Comparison of ENCODE assay signal across 16 cellular contexts in the genomic region with DNA sequence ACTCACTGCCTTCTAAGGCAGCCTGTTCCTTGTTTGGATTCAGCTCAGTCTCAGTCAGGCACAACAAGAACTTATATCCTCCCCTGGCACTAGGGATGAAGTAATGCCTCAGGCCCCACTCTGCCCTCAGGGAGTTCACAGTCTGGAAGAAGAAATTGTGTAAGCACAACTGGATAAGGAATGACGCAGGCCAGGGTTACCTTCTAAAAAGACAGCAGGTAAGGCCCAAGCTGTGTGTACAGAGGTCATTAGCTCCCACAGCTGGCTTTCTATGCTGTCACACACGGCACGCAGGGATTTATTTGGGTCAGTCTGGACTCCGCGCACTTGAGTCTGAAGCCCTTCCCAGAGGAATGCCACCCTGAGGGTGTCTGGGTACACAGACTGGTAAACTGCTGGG.
DNase-seq lines count a peak whose midpoint lies in the region; ATAC-seq and TF ChIP-seq lines count a peak whose summit lies in the region.
"Had no signal": no experiment of that assay in that cellular context is flagged by ENCODE, and none has a peak within 500 bp of the region (broad histone marks: within the 10 kb centered on the region; RNA-seq: fewer than 3 reads in every experiment).

No MANE protein-coding gene starts in this region.

- DNase-seq in ELR (ENCODE audit: low read depth) (peak; percentile 48), adipocyte (ENCODE audit: low read depth) (peak; percentile 74), heart right ventricle (no peak), renal cortical epithelial cell (ENCODE audit: low read depth) (peak; percentile 30), omental fat pad (ENCODE audit: low spot score) (no peak), GOT3 (lab: John Stamatoyannopoulos, UW) (no peak), amygdala (lab: John Stamatoyannopoulos, UW) (no peak)
- DNase-seq: activated CD4-positive, alpha-beta T cell treated with anti-CD3 and anti-CD28 coated beads, Interleukin-2, amount 50 U/mL, for 48 hours; effector CD8-positive, alpha-beta T cell; foreskin melanocyte; midbrain; NCI-H2171; NK-92 treated with Interleukin-12 subunit alpha and Interleukin-12 subunit beta, amount 100 ng/mL, for 24 hours had no signal

- no peaks in the 10 kb centered on the region for H3K27me3 ChIP-seq in adipocyte (replicated peaks; ENCODE audit: control insufficient read depth, insufficient read depth, low read length)
- H3K27me3 ChIP-seq in heart right ventricle: no peaks in the 10 kb centered on the region

- WGBS in heart right ventricle, 2 donors: 46 to 57% methylated on average over 5 of the region's 5 CpGs

- no peak overlapping the region for H3K4me3 ChIP-seq in adipocyte (ENCODE audit: low read length)
- no peak overlapping the region for H3K4me3 ChIP-seq in heart right ventricle
- H3K4me3 ChIP-seq: SJSA1 had no signal

- TF ChIP-seq CTCF in heart right ventricle (IDR thresholded peaks at IDR 0.05) (no peak), omental fat pad (IDR thresholded peaks at IDR 0.05) (no peak)

- H3K4me1 ChIP-seq in adipocyte (ENCODE audit: control insufficient read depth, insufficient read depth, low read length) (peaks cover 22% of the 10 kb centered on the region), heart right ventricle (peaks cover 12 to 90% (median 59%) of the 10 kb centered on the region in 9 donors)

- peak in 1 of 8 donors; percentile 2 for ATAC-seq in heart right ventricle
- ATAC-seq in omental fat pad (ENCODE audit: low FRiP score): no peak
- no peak for ATAC-seq in HG02623 (IDR thresholded peaks at IDR 0.05; ENCODE audit: unreplicated experiment)

- H3K36me3 ChIP-seq in adipocyte (ENCODE audit: control insufficient read depth, insufficient read depth, low read length, severe bottlenecking): no peaks in the 10 kb centered on the region
- H3K36me3 ChIP-seq in heart right ventricle: peaks cover 0 to 8% (median 0%) of the 10 kb centered on the region in 9 donors
- H3K36me3 ChIP-seq: SJSA1 had no signal

- intact Hi-C loops in heart right ventricle (cut with DNase I): loop anchor here in 3 of 10 donors (5.0 to 10.0 kb wide), 2 partner anchors 123 to 464 kb away; no protein-coding TSS in a partner anchor

- H3K9me3 ChIP-seq in adipocyte (ENCODE audit: control insufficient read depth, low read length): no peaks in the 10 kb centered on the region
- H3K9me3 ChIP-seq in heart right ventricle: no peaks in the 10 kb centered on the region
- H3K9me3 ChIP-seq: SJSA1 had no signal

- peak overlapping the region; percentile 32 to 94 (median 56) for H3K27ac ChIP-seq in heart right ventricle
- H3K27ac ChIP-seq: C4-2B, SJSA1 had no signal

- no peak overlapping the region for H3K9ac ChIP-seq in adipocyte (ENCODE audit: low read length)

Comparison
In these comparisons a context has a peak if more than half of its experiments do, and no peak if none do; other contexts are left out.
1. DNase-seq: peak in ELR (single experiment), adipocyte (single experiment) and renal cortical epithelial cell (single experiment); none in heart right ventricle (0 of 2), omental fat pad (single experiment), GOT3 (single experiment) and amygdala (0 of 56).